ENCODE assay signal across 8 cellular contexts in genomic region chr22:36480941-36481392, GRCh38. TPM values are rescaled to one million over a fixed set of nuclear protein-coding genes. Genes with fewer than 3 reads are reported as not detected.
DNase-seq lines count a peak whose midpoint lies in the region; ATAC-seq, FAIRE-seq and TF ChIP-seq lines count a peak whose summit lies in the region.

No MANE protein-coding gene starts in this region.

- peak overlapping the region; percentile 85 for H3K4me2 ChIP-seq in GM12878 (ENCODE audit: control insufficient read depth, insufficient read depth)

- peaks cover 15% of the 10 kb centered on the region for H3K36me3 Mint-ChIP-seq in mesothelial cell of epicardium

- H3K9me3 ChIP-seq in HEK293 (ENCODE audit: control insufficient read depth, insufficient read depth, low read depth, low read length) (no peaks in the 10 kb centered on the region), GM12878 (replicated peaks; ENCODE audit: control insufficient read depth, insufficient read depth, low read length) (no peaks in the 10 kb centered on the region)

- H3K4me3 ChIP-seq in AG04449 (ENCODE audit: low read depth, low read length) (peak overlapping the region; percentile 82), HEK293 (ENCODE audit: low read depth, low read length) (peak overlapping the region; percentile 49), GM12878 (peak overlapping the region; percentile 96)

- no peak for ATAC-seq in GM12878
- ATAC-seq in GM19397 (IDR thresholded peaks at IDR 0.05; ENCODE audit: unreplicated experiment), result no peak

- H3K36me3 ChIP-seq in HEK293 (ENCODE audit: control insufficient read depth in 2 of 2, insufficient read depth in 1 of 2, low read length in 2 of 2) (peaks cover 27 to 43% of the 10 kb centered on the region in 2 experiments), GM12878 (ENCODE audit: control insufficient read depth in 2 of 2, insufficient read depth in 2 of 2, low read length in 1 of 2) (peaks cover 6 to 13% of the 10 kb centered on the region in 2 experiments; a peak in 3 of 4 replicates)

- no TSS peak for BruUV-seq in GM12878 (replicated peaks; lab: Mats Ljungman, UMichigan)

- no peak for TF ChIP-seq RAD21 in GM12878 (IDR thresholded peaks at IDR 0.05; ENCODE audit: insufficient read depth, low read depth, low read length)

- peak; percentile 23 for FAIRE-seq in GM12878 (lab: Jason Lieb, UNC)

- no peak for TF ChIP-seq EP300 in GM12878 (IDR thresholded peaks at IDR 0.05; ENCODE audit: borderline replicate concordance in 1 of 2, control insufficient read depth in 1 of 2, low read depth in 2 of 2, low read length in 2 of 2)

- H3K9me3 Mint-ChIP-seq in mesothelial cell of epicardium, result no peaks in the 10 kb centered on the region

- RAD21 ChIA-PET in GM12878 (lab: Charles Lee; ENCODE audit: unreplicated experiment), result interaction anchor here (1.0 to 2.0 kb wide), 5 partner anchors 10 to 150 kb away, joined by 3 to 9 read pairs (median 4); no protein-coding TSS in a partner anchor

- CTCF ChIA-PET in AG04449 (lab: Yijun Ruan, JAX), result interaction anchor here (0.8 to 3.2 kb wide), 3 partner anchors 10 to 30 kb away, joined by 3 to 26 read pairs (median 6); no protein-coding TSS in a partner anchor
- CTCF ChIA-PET in HEK293 (lab: Yijun Ruan, JAX), result no interaction called here
- CTCF ChIA-PET in GM12878 (lab: Yijun Ruan, JAX), result interaction anchor here (2.5 to 3.7 kb wide), 2 partner anchors 10 to 179 kb away, joined by 9 to 16 read pairs; no protein-coding TSS in a partner anchor

- H4K20me1 ChIP-seq in GM12878 (ENCODE audit: control insufficient read depth, insufficient read depth), result no peaks in the 10 kb centered on the region

- H3K4me1 ChIP-seq in HEK293 (ENCODE audit: control insufficient read depth, insufficient read depth, low read length) (no peaks in the 10 kb centered on the region; the same call in 1 of the 2 replicates), GM12878 (ENCODE audit: control insufficient read depth, insufficient read depth, low read length) (peaks cover 6% of the 10 kb centered on the region)

- peak overlapping the region; percentile 95 for H3K27ac ChIP-seq in HEK293 (ENCODE audit: extremely low read depth, low read depth, low read length)
- peak overlapping the region; percentile 95 for H3K27ac ChIP-seq in GM12878 (ENCODE audit: control insufficient read depth, insufficient read depth)

- H3K27me3 ChIP-seq in GM12878 (replicated peaks in 1 of 2; ENCODE audit: control insufficient read depth in 2 of 2, insufficient read depth in 2 of 2, low read length in 1 of 2), result no peaks in the 10 kb centered on the region

- H3K27me3 Mint-ChIP-seq in mesothelial cell of epicardium (ENCODE audit: low read depth), result no peaks in the 10 kb centered on the region

- H3K9ac ChIP-seq in GM12878 (ENCODE audit: control insufficient read depth, insufficient read depth, low read length), result peak overlapping the region; percentile 70

- SMC1A ChIA-PET in GM12878 (lab: Charles Lee; ENCODE audit: uncharacterized antibody, unreplicated experiment), result interaction anchor here (0.8 to 1.3 kb wide), 5 partner anchors 12 to 180 kb away, joined by 3 to 5 read pairs (median 4); partner anchors contain the start of gene MYH9

- TF ChIP-seq POLR2A in GM12878 (IDR thresholded peaks at IDR 0.05; ENCODE audit: low read depth, low read length), result no peak

- TF ChIP-seq CTCF in AG04449 (IDR thresholded peaks at IDR 0.05; ENCODE audit: insufficient read depth, low read length, missing control alignments), result no peak
- no peak for TF ChIP-seq CTCF in HEK293 (tag by site-specific recombination; IDR thresholded peaks at IDR 0.05)
- no peak for TF ChIP-seq CTCF in GM12878 (IDR thresholded peaks at IDR 0.05 in 2 of 3, conservative IDR thresholded peaks at IDR 0.05 in 1 of 3; ENCODE audit: control insufficient read depth in 2 of 3, extremely low read depth in 1 of 3, insufficient read depth in 1 of 3, low read depth in 3 of 3, low read length in 3 of 3)
- TF ChIP-seq CTCF in mesothelial cell of epicardium (IDR thresholded peaks at IDR 0.05; ENCODE audit: unreplicated experiment), result no peak

- H3K27ac Mint-ChIP-seq in mesothelial cell of epicardium, result peak overlapping the region; percentile 98

- H3K4me1 Mint-ChIP-seq in mesothelial cell of epicardium, result peaks cover 23% of the 10 kb centered on the region

- in situ Hi-C loops in GM12878 (cut with MboI), result no loop called here

- H3K79me2 ChIP-seq in GM12878 (ENCODE audit: control insufficient read depth, insufficient read depth, low read length), result peaks cover 12% of the 10 kb centered on the region

- POLR2A ChIA-PET in AG04449 (lab: Yijun Ruan, JAX), result interaction anchor here (1.5 to 1.6 kb wide), 2 partner anchors 156 to 160 kb away, joined by 4 to 6 read pairs; no protein-coding TSS in a partner anchor
- POLR2A ChIA-PET in HEK293 (lab: Yijun Ruan, JAX), result interaction anchor here (0.6 to 2.2 kb wide), 11 partner anchors 10 to 295 kb away, joined by 3 to 28 read pairs (median 8); partner anchors contain the start of genes APOL2, FOXRED2, IFT27 and MYH9
- POLR2A ChIA-PET in GM12878 (lab: Charles Lee), result interaction anchor here (0.6 to 1.8 kb wide), 4 partner anchors 28 to 241 kb away, joined by 3 to 7 read pairs (median 4); partner anchors contain the start of gene APOL2

- peak overlapping the region; percentile 46 for H2AFZ ChIP-seq in GM12878 (ENCODE audit: control insufficient read depth, low read depth, low read length)

- no peak for DNase-seq in AG04449 (ENCODE audit: low read depth, low spot score)
- DNase-seq in GM12878 (ENCODE audit: low read depth, low spot score), result peak; percentile 65
- DNase-seq in mesothelial cell of epicardium (ENCODE audit: low spot score in 2 of 2, unreplicated experiment in 2 of 2), result no peak
- DNase-seq in NCI-H446 (lab: John Stamatoyannopoulos, UW), result no peak
- DNase-seq in stimulated activated CD4-positive, alpha-beta T cell treated with anti-CD3 and anti-CD28 coated beads, Interleukin-2, amount 100 ng/mL, for 24 hours, result no peak
- no peak for DNase-seq in stimulated activated CD4-positive, alpha-beta T cell treated with anti-CD3 and anti-CD28 coated beads, Interleukin-4, amount 100 ng/mL, for 4 hours

- intact Hi-C loops in GM12878 (cut with micrococcal nuclease; ENCODE audit: unreplicated experiment), result loop anchor here (2.0 to 10.0 kb wide), 2 partner anchors 28 to 286 kb away; no protein-coding TSS in a partner anchor

- peak overlapping the region; percentile 90 for H3K4me3 Mint-ChIP-seq in mesothelial cell of epicardium

- WGBS in GM12878 (ENCODE audit: insufficient coverage, insufficient replicate concordance, low lambda C conversion rate, missing lambda C conversion rate), result 12% methylated on average over 9 of the region's 9 CpGs

RNA-seq across cellular contexts. Expression of gene TXN2, which starts 0.5 kb away (rescaled TPM):
- 7.3 and 8.2 TPM in 2 replicates for total RNA-seq in GM12878 (2013; cell fraction: nucleolus; rRNA removed)
- total RNA-seq in GM12878 (2014; rRNA removed) (81.6 and 96.5 TPM in 2 replicates), GM12878 (2014; rRNA removed; fragmentation: Illumina TruSeq; extraction: Trizol) (70.2 and 70.4 TPM in 2 replicates), GM12878 (2021) (119 and 126 TPM in 2 replicates), mesothelial cell of epicardium (54.9 to 64.1 TPM (median 59.1 TPM) in 3 replicates)
- 46.7 TPM for polyA plus RNA-seq in GM12878 (2011; ENCODE audit: low read depth)
- polyA plus RNA-seq in GM12878 (2011; rRNA removed) (176 and 233 TPM in 2 replicates), GM12878 (2014; fragmentation: Illumina TruSeq; extraction: Trizol) (101 and 102 TPM in 2 replicates), GM12878 (2014; fragmentation: Nextera tagmentation; extraction: Ambion mirVana) (100 to 1,000 TPM; 330 to 350 TPM), GM12878 (2014; rRNA removed) (144 and 180 TPM in 2 replicates), GM12878 (2016; fragmentation: Nextera tagmentation; extraction: Ambion mirVana) (100 to 1,000 TPM; 221 to 285 TPM)
- 244 and 280 TPM in 2 replicates for polyA plus RNA-seq in GM12878 (2011; cell fraction: cytosol; rRNA removed)
- 135 and 140 TPM in 2 replicates for polyA plus RNA-seq in GM12878 (2011; cell fraction: nucleus; rRNA removed)
- 139 and 155 TPM in 2 replicates for polyA plus RNA-seq in GM12878 (2012)
- 180 and 183 TPM in 2 replicates for polyA minus RNA-seq in GM12878 (2011; rRNA and poly(A)+ RNA removed)
- polyA minus RNA-seq in GM12878 (2011; cell fraction: cytosol; rRNA and poly(A)+ RNA removed), result 34.3 and 55.5 TPM in 2 replicates
- polyA minus RNA-seq in GM12878 (2011; cell fraction: nucleus; rRNA and poly(A)+ RNA removed), result 20.3 and 27.4 TPM in 2 replicates

RNA-seq across cellular contexts. Expression of gene FOXRED2, which starts 25.9 kb away (rescaled TPM):
- total RNA-seq in GM12878 (2013; cell fraction: nucleolus; rRNA removed), result 13.5 and 15.1 TPM in 2 replicates
- 5.1 and 7.3 TPM in 2 replicates for total RNA-seq in GM12878 (2014; rRNA removed)
- total RNA-seq in GM12878 (2014; rRNA removed; fragmentation: Illumina TruSeq; extraction: Trizol), result 3.7 TPM in 2 replicates
- 25.5 and 28.8 TPM in 2 replicates for total RNA-seq in GM12878 (2021)
- polyA plus RNA-seq in GM12878 (2011; ENCODE audit: low read depth), result 3.3 TPM
- polyA plus RNA-seq in GM12878 (2011; rRNA removed), result 1.1 and 1.8 TPM in 2 replicates
- 2.2 and 3.1 TPM in 2 replicates for polyA plus RNA-seq in GM12878 (2011; cell fraction: cytosol; rRNA removed)
- polyA plus RNA-seq in GM12878 (2011; cell fraction: nucleus; rRNA removed), result 4.3 and 4.7 TPM in 2 replicates
- 5.4 TPM in 2 replicates for polyA plus RNA-seq in GM12878 (2012)
- 9.6 and 9.8 TPM in 2 replicates for polyA plus RNA-seq in GM12878 (2014; fragmentation: Illumina TruSeq; extraction: Trizol)
- 1 to 10 TPM; 3.5 to 3.9 TPM for polyA plus RNA-seq in GM12878 (2014; fragmentation: Nextera tagmentation; extraction: Ambion mirVana)
- 7.9 and 8.4 TPM in 2 replicates for polyA plus RNA-seq in GM12878 (2014; rRNA removed)
- polyA plus RNA-seq in GM12878 (2016; fragmentation: Nextera tagmentation; extraction: Ambion mirVana), result 10 to 100 TPM; 20.1 to 24.0 TPM
- polyA minus RNA-seq in GM12878 (2011; rRNA and poly(A)+ RNA removed), result 2.6 and 3.9 TPM in 2 replicates
- polyA minus RNA-seq in GM12878 (2011; cell fraction: cytosol; rRNA and poly(A)+ RNA removed), result 3.0 and 3.9 TPM in 2 replicates
- polyA minus RNA-seq in GM12878 (2011; cell fraction: nucleus; rRNA and poly(A)+ RNA removed), result 2.2 and 3.6 TPM in 2 replicates
- total RNA-seq in mesothelial cell of epicardium, result 39.8 to 43.9 TPM (median 39.9 TPM) in 3 replicates

RNA-seq across cellular contexts. Expression of gene EIF3D, which starts 48.0 kb away (rescaled TPM):
- 247 and 275 TPM in 2 replicates for total RNA-seq in GM12878 (2013; cell fraction: nucleolus; rRNA removed)
- 417 and 438 TPM in 2 replicates for total RNA-seq in GM12878 (2014; rRNA removed)
- 424 and 435 TPM in 2 replicates for total RNA-seq in GM12878 (2014; rRNA removed; fragmentation: Illumina TruSeq; extraction: Trizol)
- total RNA-seq in GM12878 (2021), result 278 and 300 TPM in 2 replicates
- 281 TPM for polyA plus RNA-seq in GM12878 (2011; ENCODE audit: low read depth)
- 460 and 558 TPM in 2 replicates for polyA plus RNA-seq in GM12878 (2011; rRNA removed)
- 608 and 749 TPM in 2 replicates for polyA plus RNA-seq in GM12878 (2011; cell fraction: cytosol; rRNA removed)
- polyA plus RNA-seq in GM12878 (2011; cell fraction: nucleus; rRNA removed), result 437 and 497 TPM in 2 replicates
- 340 and 341 TPM in 2 replicates for polyA plus RNA-seq in GM12878 (2012)
- 488 and 502 TPM in 2 replicates for polyA plus RNA-seq in GM12878 (2014; fragmentation: Illumina TruSeq; extraction: Trizol)
- polyA plus RNA-seq in GM12878 (2014; fragmentation: Nextera tagmentation; extraction: Ambion mirVana), result 100 to 1,000 TPM; 249 to 445 TPM
- polyA plus RNA-seq in GM12878 (2014; rRNA removed), result 428 and 440 TPM in 2 replicates
- 100 to 1,000 TPM; 240 to 243 TPM for polyA plus RNA-seq in GM12878 (2016; fragmentation: Nextera tagmentation; extraction: Ambion mirVana)
- 813 and 847 TPM in 2 replicates for polyA minus RNA-seq in GM12878 (2011; rRNA and poly(A)+ RNA removed)
- 198 and 219 TPM in 2 replicates for polyA minus RNA-seq in GM12878 (2011; cell fraction: cytosol; rRNA and poly(A)+ RNA removed)
- polyA minus RNA-seq in GM12878 (2011; cell fraction: nucleus; rRNA and poly(A)+ RNA removed), result 136 and 196 TPM in 2 replicates
- 194 to 204 TPM (median 197 TPM) in 3 replicates for total RNA-seq in mesothelial cell of epicardium
